In the genomic region with DNA sequence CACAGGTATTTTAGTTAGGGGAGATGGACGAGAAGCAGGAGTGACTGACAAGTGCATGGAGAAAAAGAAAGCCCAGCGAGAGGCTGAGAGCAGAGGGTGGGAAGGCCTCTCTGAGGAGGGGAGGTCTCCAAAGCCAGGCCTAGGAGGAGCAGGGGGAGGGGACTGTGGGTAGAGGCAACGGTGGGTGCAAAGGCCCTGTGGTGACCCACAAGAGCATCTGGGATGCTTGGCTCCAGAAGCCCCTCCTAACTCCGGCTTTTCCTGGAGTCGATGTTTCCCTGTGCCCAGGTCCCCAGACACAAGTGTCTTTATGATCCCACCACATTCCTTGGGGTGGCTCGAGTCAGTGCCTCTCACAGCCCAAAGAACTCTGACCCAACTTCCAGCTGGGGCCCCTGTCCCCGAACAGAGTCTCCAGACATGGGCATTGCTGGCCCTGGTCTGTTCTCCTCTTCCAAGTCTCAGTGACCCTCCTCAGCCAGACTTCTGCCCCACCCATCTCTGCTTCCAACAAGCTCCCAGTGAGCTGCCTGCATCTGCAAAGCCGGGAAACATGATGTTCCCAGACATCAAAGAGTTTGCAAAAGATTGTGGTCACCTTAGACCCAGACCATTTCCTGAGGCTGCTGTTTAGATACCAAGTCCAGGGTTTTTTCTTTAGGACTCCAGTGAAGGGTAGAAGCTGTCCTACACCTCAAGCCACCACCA, we compare ENCODE assay signal across 2 cellular contexts.
A peak's percentile ranks its signal among the peaks of the same experiment; 100 is the strongest.
TF ChIP-seq lines count a peak whose summit lies in the region.

No MANE protein-coding gene starts in this region.

TF ChIP-seq in HEK293, 187 proteins besides CTCF, POLR2A, EP300 and RAD21:
- TF ChIP-seq ZNF18 (tag by site-specific recombination; IDR thresholded peaks at IDR 0.05) (no peak), ZNF623 (tag by site-specific recombination; IDR thresholded peaks at IDR 0.05) (peak; percentile 92), ZNF391 (tag by site-specific recombination; IDR thresholded peaks at IDR 0.05; ENCODE audit: borderline replicate concordance, low read depth) (no peak)

TF ChIP-seq in K562, 482 proteins besides CTCF, POLR2A, EP300 and RAD21:
- TF ChIP-seq NUFIP1 (IDR thresholded peaks at IDR 0.05; ENCODE audit: partially characterized antibody) (no peak), TAF15 (IDR thresholded peaks at IDR 0.05; ENCODE audit: low read depth, low read length) (no peak), EZH2 (IDR thresholded peaks at IDR 0.05; ENCODE audit: borderline replicate concordance, low read depth, low read length) (no peak), PHB (CRISPR knock-in tag; IDR thresholded peaks at IDR 0.05) (no peak), ZNF347 (CRISPR knock-in tag; IDR thresholded peaks at IDR 0.05; ENCODE audit: low read depth) (no peak), SFPQ (IDR thresholded peaks at IDR 0.05; ENCODE audit: low read depth, low read length) (no peak), MAFG (tag; conservative IDR thresholded peaks at IDR 0.05) (no peak), NEUROD1 (IDR thresholded peaks at IDR 0.05; ENCODE audit: borderline replicate concordance, low read depth, low read length, partially characterized antibody) (no peak), POLR2AphosphoS2 (IDR thresholded peaks at IDR 0.05; ENCODE audit: low read length) (no peak), AFF4 (CRISPR knock-in tag; IDR thresholded peaks at IDR 0.05) (no peak), DIDO1 (tag; IDR thresholded peaks at IDR 0.05; ENCODE audit: low read depth) (no peak), NR3C1 (CRISPR knock-in tag; IDR thresholded peaks at IDR 0.05) (no peak), RBM25 (IDR thresholded peaks at IDR 0.05; ENCODE audit: low read depth, low read length, severe bottlenecking) (peak; percentile 24)
- TF ChIP-seq, protein P1, sequence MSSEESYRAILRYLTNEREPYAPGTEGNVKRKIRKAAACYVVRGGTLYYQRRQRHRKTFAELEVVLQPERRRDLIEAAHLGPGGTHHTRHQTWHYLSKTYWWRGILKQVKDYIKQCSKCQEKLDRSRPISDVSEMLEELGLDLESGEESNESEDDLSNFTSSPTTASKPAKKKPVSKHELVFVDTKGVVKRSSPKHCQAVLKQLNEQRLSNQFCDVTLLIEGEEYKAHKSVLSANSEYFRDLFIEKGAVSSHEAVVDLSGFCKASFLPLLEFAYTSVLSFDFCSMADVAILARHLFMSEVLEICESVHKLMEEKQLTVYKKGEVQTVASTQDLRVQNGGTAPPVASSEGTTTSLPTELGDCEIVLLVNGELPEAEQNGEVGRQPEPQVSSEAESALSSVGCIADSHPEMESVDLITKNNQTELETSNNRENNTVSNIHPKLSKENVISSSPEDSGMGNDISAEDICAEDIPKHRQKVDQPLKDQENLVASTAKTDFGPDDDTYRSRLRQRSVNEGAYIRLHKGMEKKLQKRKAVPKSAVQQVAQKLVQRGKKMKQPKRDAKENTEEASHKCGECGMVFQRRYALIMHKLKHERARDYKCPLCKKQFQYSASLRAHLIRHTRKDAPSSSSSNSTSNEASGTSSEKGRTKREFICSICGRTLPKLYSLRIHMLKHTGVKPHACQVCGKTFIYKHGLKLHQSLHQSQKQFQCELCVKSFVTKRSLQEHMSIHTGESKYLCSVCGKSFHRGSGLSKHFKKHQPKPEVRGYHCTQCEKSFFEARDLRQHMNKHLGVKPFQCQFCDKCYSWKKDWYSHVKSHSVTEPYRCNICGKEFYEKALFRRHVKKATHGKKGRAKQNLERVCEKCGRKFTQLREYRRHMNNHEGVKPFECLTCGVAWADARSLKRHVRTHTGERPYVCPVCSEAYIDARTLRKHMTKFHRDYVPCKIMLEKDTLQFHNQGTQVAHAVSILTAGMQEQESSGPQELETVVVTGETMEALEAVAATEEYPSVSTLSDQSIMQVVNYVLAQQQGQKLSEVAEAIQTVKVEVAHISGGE (CRISPR knock-in tag; IDR thresholded peaks at IDR 0.05) = peak in 1 of 3 experiments; percentile 78; a peak in 2 of 6 replicates
